In the genomic region with DNA sequence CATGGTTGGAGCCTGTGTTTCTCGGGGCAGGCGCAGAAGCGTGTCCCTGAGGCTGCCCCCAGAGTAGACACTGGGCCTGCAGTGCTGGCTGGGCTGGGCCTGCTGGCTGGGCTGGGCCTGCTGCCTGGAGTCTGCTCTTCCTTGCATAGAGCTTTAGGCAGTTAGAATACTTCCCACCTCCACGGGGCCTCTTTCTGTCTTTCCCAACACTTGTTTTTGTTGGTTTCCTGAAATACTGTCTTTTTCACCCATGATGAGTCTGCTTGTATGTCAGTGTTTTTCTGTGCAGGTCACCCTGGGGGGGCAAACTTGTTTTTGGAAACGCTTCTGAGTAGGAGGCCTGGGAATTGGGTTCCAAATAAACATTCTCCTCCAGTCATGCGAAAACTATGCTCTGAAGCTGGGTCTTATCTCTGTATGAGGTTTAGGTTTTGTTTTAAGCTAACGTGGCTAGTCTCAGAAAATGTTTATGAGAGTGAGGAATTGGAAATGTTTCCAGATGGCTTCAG, we compare ENCODE assay signal across 10 cellular contexts. TPM values are rescaled to one million over a fixed set of nuclear protein-coding genes. Genes with fewer than 3 reads are reported as not detected.
DNase-seq lines count a peak whose midpoint lies in the region; ATAC-seq and TF ChIP-seq lines count a peak whose summit lies in the region.
"Had no signal": no experiment of that assay in that cellular context is flagged by ENCODE, and none has a peak within 500 bp of the region (broad histone marks: within the 10 kb centered on the region; RNA-seq: fewer than 3 reads in every experiment).

No MANE protein-coding gene starts in this region.

- no peaks in the 10 kb centered on the region for H3K9me3 ChIP-seq in stomach smooth muscle (ENCODE audit: control insufficient read depth in 2 of 2, low read length in 2 of 2)
- no peaks in the 10 kb centered on the region for H3K9me3 ChIP-seq in naive thymus-derived CD4-positive, alpha-beta T cell (ENCODE audit: control insufficient read depth in 2 of 3, low read length in 3 of 3)

- peak overlapping the region; percentile 54 to 64 for H3K9ac ChIP-seq in stomach smooth muscle (ENCODE audit: low read length in 2 of 2)

- H3K4me1 Mint-ChIP-seq in brain, result peaks cover 5% of the 10 kb centered on the region
- peaks cover 0 to 3% (median 0%) of the 10 kb centered on the region in 7 donors for H3K4me1 Mint-ChIP-seq in naive thymus-derived CD4-positive, alpha-beta T cell

- CTCF ChIA-PET in naive thymus-derived CD4-positive, alpha-beta T cell (lab: Charles Lee), result interaction anchor here (0.6 kb wide), 2 partner anchors 178 to 366 kb away, joined by 3 to 4 read pairs; no protein-coding TSS in a partner anchor

- H3K27ac ChIP-seq in stomach smooth muscle (ENCODE audit: low read length), result peak overlapping the region; percentile 86
- H3K27ac ChIP-seq in naive thymus-derived CD4-positive, alpha-beta T cell (ENCODE audit: low read depth, low read length), result no peak overlapping the region

- no peak overlapping the region for H3K4me3 ChIP-seq in stomach smooth muscle (ENCODE audit: low read length in 2 of 2)
- H3K4me3 ChIP-seq in naive thymus-derived CD4-positive, alpha-beta T cell (ENCODE audit: low read length), result no peak overlapping the region

- no peaks in the 10 kb centered on the region for H3K9me3 Mint-ChIP-seq in brain
- H3K9me3 Mint-ChIP-seq in naive thymus-derived CD4-positive, alpha-beta T cell, result no peaks in the 10 kb centered on the region

- peak; percentile 47 for DNase-seq in GOT3 (lab: John Stamatoyannopoulos, UW)
- DNase-seq in kidney tubule cell (ENCODE audit: low spot score), result peak; percentile 50
- DNase-seq in ureter (ENCODE audit: low spot score), result no peak
- no peak for DNase-seq in NCI-H526 (lab: John Stamatoyannopoulos, UW)
- no peak for DNase-seq in naive thymus-derived CD4-positive, alpha-beta T cell
- DNase-seq: KG1 had no signal

- peaks cover 14 to 22% of the 10 kb centered on the region in 2 donors for H3K36me3 ChIP-seq in stomach smooth muscle (ENCODE audit: control insufficient read depth in 2 of 2, insufficient read depth in 2 of 2, low read length in 2 of 2)
- peaks cover 0 to 63% (median 0%) of the 10 kb centered on the region in 3 experiments for H3K36me3 ChIP-seq in naive thymus-derived CD4-positive, alpha-beta T cell (ENCODE audit: control insufficient read depth in 2 of 3, insufficient read depth in 3 of 3, low read length in 3 of 3)

- H3K4me1 ChIP-seq in stomach smooth muscle (ENCODE audit: control insufficient read depth, insufficient read depth, low read length), result peaks cover 24% of the 10 kb centered on the region
- no peaks in the 10 kb centered on the region for H3K4me1 ChIP-seq in naive thymus-derived CD4-positive, alpha-beta T cell (ENCODE audit: control insufficient read depth in 2 of 2, insufficient read depth in 2 of 2, low read length in 2 of 2)

- no peaks in the 10 kb centered on the region for H3K27me3 Mint-ChIP-seq in brain
- H3K27me3 Mint-ChIP-seq in naive thymus-derived CD4-positive, alpha-beta T cell, result no peaks in the 10 kb centered on the region

- peaks cover 17% of the 10 kb centered on the region for H3K36me3 Mint-ChIP-seq in brain
- H3K36me3 Mint-ChIP-seq in naive thymus-derived CD4-positive, alpha-beta T cell, result peaks cover 0 to 23% (median 7%) of the 10 kb centered on the region in 5 donors

- POLR2A ChIA-PET in naive thymus-derived CD4-positive, alpha-beta T cell (lab: Charles Lee), result no interaction called here

- intact Hi-C loops in naive thymus-derived CD4-positive, alpha-beta T cell (cut with micrococcal nuclease), result no loop called here

- H3K27me3 ChIP-seq in stomach smooth muscle (ENCODE audit: control insufficient read depth in 1 of 2, insufficient read depth in 2 of 2, low read length in 2 of 2), result no peaks in the 10 kb centered on the region
- no peaks in the 10 kb centered on the region for H3K27me3 ChIP-seq in naive thymus-derived CD4-positive, alpha-beta T cell (ENCODE audit: control insufficient read depth in 2 of 2, insufficient read depth in 2 of 2, low read length in 2 of 2)

- peak overlapping the region in 4 of 5 experiments; percentile 35 to 59 (median 48) for H3K27ac Mint-ChIP-seq in brain
- H3K27ac Mint-ChIP-seq in naive thymus-derived CD4-positive, alpha-beta T cell, result no peak overlapping the region

- ATAC-seq in HG02623 (IDR thresholded peaks at IDR 0.05; ENCODE audit: unreplicated experiment), result no peak
- ATAC-seq in naive thymus-derived CD4-positive, alpha-beta T cell, result no peak
- ATAC-seq: Panc1 had no signal

- no peak for TF ChIP-seq CTCF in brain (conservative IDR thresholded peaks at IDR 0.05)

- no peak overlapping the region for H3K4me3 Mint-ChIP-seq in brain
- H3K4me3 Mint-ChIP-seq in naive thymus-derived CD4-positive, alpha-beta T cell, result no peak overlapping the region

RNA-seq across cellular contexts. Expression of a gene that starts 32.2 kb away (rescaled TPM):
- 6.3 TPM for polyA plus RNA-seq in brain (ENCODE audit: insufficient read depth, low read depth, low replicate concordance)
- total RNA-seq in ureter, result 29.5 TPM
- 10 to 100 TPM; 28.5 to 33.7 (median 29.6) TPM for total RNA-seq in naive thymus-derived CD4-positive, alpha-beta T cell
- polyA plus RNA-seq in naive thymus-derived CD4-positive, alpha-beta T cell, result 10 to 100 TPM; 13.8 to 21.3 TPM

RNA-seq across cellular contexts. Expression of a gene that starts 32.2 kb away (rescaled TPM):
- polyA plus RNA-seq in brain (ENCODE audit: insufficient read depth, low read depth, low replicate concordance), result 15.2 TPM
- total RNA-seq in ureter, result 49.5 TPM
- total RNA-seq in naive thymus-derived CD4-positive, alpha-beta T cell, result 10 to 100 TPM; 10.9 to 20.5 (median 14.8) TPM
- polyA plus RNA-seq in naive thymus-derived CD4-positive, alpha-beta T cell, result 10 to 100 TPM; 16.1 to 19.1 TPM

Comparison
In these comparisons a context has a peak if more than half of its experiments do, and no peak if none do; other contexts are left out.
1. DNase-seq: peak in GOT3 (single experiment) and kidney tubule cell (single experiment); none in ureter (single experiment), NCI-H526 (0 of 2) and naive thymus-derived CD4-positive, alpha-beta T cell (0 of 9).
2. H3K27ac Mint-ChIP-seq: peak in brain (4 of 5); none in naive thymus-derived CD4-positive, alpha-beta T cell (0 of 9).